Comparison of ENCODE assay signal across 9 cellular contexts in genomic region chr22:22692707-22693530, GRCh38. TPM values are rescaled to one million over a fixed set of nuclear protein-coding genes. Genes with fewer than 3 reads are reported as not detected.
DNase-seq lines count a peak whose midpoint lies in the region; ATAC-seq and TF ChIP-seq lines count a peak whose summit lies in the region.
"Had no signal": no experiment of that assay in that cellular context is flagged by ENCODE, and none has a peak within 500 bp of the region (broad histone marks: within the 10 kb centered on the region; RNA-seq: fewer than 3 reads in every experiment).

No MANE protein-coding gene starts in this region.

- ATAC-seq in activated CD4-positive, alpha-beta T cell treated with anti-CD3 and anti-CD28 coated beads for 36 hours: peak; percentile 78
- no peak for ATAC-seq in HG03460 (IDR thresholded peaks at IDR 0.05; ENCODE audit: unreplicated experiment)
- ATAC-seq in HG02610 (IDR thresholded peaks at IDR 0.05; ENCODE audit: unreplicated experiment): no peak

- no peak overlapping the region for H3K4me3 Mint-ChIP-seq in activated CD4-positive, alpha-beta T cell treated with anti-CD3 and anti-CD28 coated beads for 36 hours
- H3K4me3 Mint-ChIP-seq in nephron progenitor cell: no peak overlapping the region

- H3K27ac Mint-ChIP-seq in activated CD4-positive, alpha-beta T cell treated with anti-CD3 and anti-CD28 coated beads for 36 hours: no peak overlapping the region
- H3K27ac Mint-ChIP-seq in nephron progenitor cell: no peak overlapping the region

- CTCF ChIA-PET in activated CD4-positive, alpha-beta T cell treated with anti-CD3 and anti-CD28 coated beads for 36 hours (lab: Charles Lee): interaction anchor here (0.6 to 1.4 kb wide), 5 partner anchors 9 to 153 kb away, joined by 3 to 8 read pairs (median 4); no protein-coding TSS in a partner anchor

- POLR2A ChIA-PET in activated CD4-positive, alpha-beta T cell treated with anti-CD3 and anti-CD28 coated beads for 36 hours (lab: Charles Lee): no interaction called here

- TF ChIP-seq CTCF in nephron progenitor cell (IDR thresholded peaks at IDR 0.05): peak; percentile 48

- intact Hi-C loops in activated CD4-positive, alpha-beta T cell treated with anti-CD3 and anti-CD28 coated beads for 36 hours (cut with DNase I, micrococcal nuclease): no loop called here

- H3K4me1 Mint-ChIP-seq in activated CD4-positive, alpha-beta T cell treated with anti-CD3 and anti-CD28 coated beads for 36 hours: no peaks in the 10 kb centered on the region
- no peaks in the 10 kb centered on the region for H3K4me1 Mint-ChIP-seq in nephron progenitor cell

- H3K27me3 Mint-ChIP-seq in activated CD4-positive, alpha-beta T cell treated with anti-CD3 and anti-CD28 coated beads for 36 hours: no peaks in the 10 kb centered on the region
- H3K27me3 Mint-ChIP-seq in nephron progenitor cell (ENCODE audit: low read depth, poor library complexity): peaks cover 40% of the 10 kb centered on the region

- H3K36me3 Mint-ChIP-seq in activated CD4-positive, alpha-beta T cell treated with anti-CD3 and anti-CD28 coated beads for 36 hours (ENCODE audit: low read depth): no peaks in the 10 kb centered on the region
- no peaks in the 10 kb centered on the region for H3K36me3 Mint-ChIP-seq in nephron progenitor cell (ENCODE audit: low read depth)

- no peaks in the 10 kb centered on the region for H3K9me3 Mint-ChIP-seq in activated CD4-positive, alpha-beta T cell treated with anti-CD3 and anti-CD28 coated beads for 36 hours (ENCODE audit: low read depth)
- H3K9me3 Mint-ChIP-seq in nephron progenitor cell: no peaks in the 10 kb centered on the region

- DNase-seq in EH (ENCODE audit: low read depth): peak; percentile 72
- peak; percentile 54 for DNase-seq in NCI-H1092 treated with DMSO at 0.1 percent for 48 hours (lab: John Stamatoyannopoulos, UW)
- peak; percentile 80 for DNase-seq in activated CD4-positive, alpha-beta T cell treated with anti-CD3 and anti-CD28 coated beads for 36 hours
- DNase-seq in dedifferentiated amniotic fluid mesenchymal stem cell (ENCODE audit: extremely low spot score): peak; percentile 14
- DNase-seq in nephron progenitor cell: peak; percentile 73
- peak; percentile 67 for DNase-seq in ureter (ENCODE audit: low spot score)

RNA-seq across cellular contexts. Expression of gene GGTLC2, which starts 48.5 kb away (rescaled TPM):
- not detected for total RNA-seq in activated CD4-positive, alpha-beta T cell treated with anti-CD3 and anti-CD28 coated beads for 36 hours
- not detected for total RNA-seq in ureter
- total RNA-seq: activated CD8-positive, alpha-beta memory T cell treated with anti-CD3 and anti-CD28 coated beads for 36 hours had no signal

Comparison
In these comparisons a context has a peak if more than half of its experiments do, and no peak if none do; other contexts are left out.
1. DNase-seq: peak in every context shown above with its lines; median percentile 80 in activated CD4-positive, alpha-beta T cell treated with anti-CD3 and anti-CD28 coated beads for 36 hours; 73 in nephron progenitor cell; 72 in EH; 67 in ureter; 54 in NCI-H1092 treated with DMSO at 0.1 percent for 48 hours; 14 in dedifferentiated amniotic fluid mesenchymal stem cell.